ENCODE assay signal across 12 cellular contexts in the genomic region with DNA sequence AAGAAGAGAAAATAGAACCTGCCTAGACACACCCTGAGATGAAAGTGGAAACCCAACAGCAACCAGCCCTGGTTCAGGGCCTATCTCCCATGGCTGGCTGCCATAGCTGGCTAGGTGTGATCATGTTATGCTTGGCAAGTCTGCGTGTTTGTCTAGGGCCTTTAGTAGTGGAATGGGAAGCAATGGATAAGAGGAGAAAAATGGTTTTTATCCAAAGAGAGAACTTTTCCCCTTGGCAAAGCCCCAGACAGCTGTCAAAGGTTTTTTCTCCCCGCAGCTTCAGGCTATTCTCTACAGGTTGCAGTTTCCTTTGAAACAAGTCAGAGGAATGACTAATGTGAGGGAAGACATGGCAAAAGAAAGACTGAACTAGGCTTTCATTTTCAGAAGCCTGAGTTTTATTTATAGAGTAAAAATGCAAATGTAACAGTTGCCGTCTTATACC.
DNase-seq lines count a peak whose midpoint lies in the region; ATAC-seq and TF ChIP-seq lines count a peak whose summit lies in the region.
"Had no signal": no experiment of that assay in that cellular context is flagged by ENCODE, and none has a peak within 500 bp of the region (broad histone marks: within the 10 kb centered on the region; RNA-seq: fewer than 3 reads in every experiment).

No MANE protein-coding gene starts in this region.

- peaks cover 3% of the 10 kb centered on the region for H3K9me3 Mint-ChIP-seq in natural killer cell treated with Interleukin-12 subunit alpha and Interleukin-12 subunit beta and Interleukin-15 and Interleukin-18, amount 100 ng/mL, for 72 hours
- H3K9me3 Mint-ChIP-seq: naive B cell had no signal

- H3K4me3 Mint-ChIP-seq in natural killer cell treated with Interleukin-12 subunit alpha and Interleukin-12 subunit beta and Interleukin-15 and Interleukin-18, amount 100 ng/mL, for 72 hours, result no peak overlapping the region
- H3K4me3 Mint-ChIP-seq: naive B cell had no signal

- H3K9me3 ChIP-seq in uterus, result no peaks in the 10 kb centered on the region
- H3K9me3 ChIP-seq: SJSA1 had no signal

- no peaks in the 10 kb centered on the region for H3K27me3 ChIP-seq in uterus
- H3K27me3 ChIP-seq: SJSA1 had no signal

- intact Hi-C loops in uterus (cut with DNase I; ENCODE audit: low total_unique reads), result no loop called here

- no peak for TF ChIP-seq CTCF in uterus (IDR thresholded peaks at IDR 0.05)

- DNase-seq in Caki2 (ENCODE audit: low read depth) (peak; percentile 63), HPDE6-E6E7 (ENCODE audit: extremely low spot score) (peak; percentile 36), cerebellum (ENCODE audit: low spot score) (no peak), retina (no peak), uterus (no peak)
- DNase-seq in natural killer cell treated with Interleukin-12 subunit alpha and Interleukin-12 subunit beta and Interleukin-15 and Interleukin-18, amount 100 ng/mL, for 72 hours (ENCODE audit: low spot score), result no peak
- DNase-seq: activated gamma-delta T cell, Karpas-422, naive B cell had no signal

- H3K27ac ChIP-seq in uterus, result no peak overlapping the region
- H3K27ac ChIP-seq: SJSA1 had no signal

- no peaks in the 10 kb centered on the region for H3K4me1 Mint-ChIP-seq in natural killer cell treated with Interleukin-12 subunit alpha and Interleukin-12 subunit beta and Interleukin-15 and Interleukin-18, amount 100 ng/mL, for 72 hours (ENCODE audit: low read depth in 2 of 2)
- H3K4me1 Mint-ChIP-seq: naive B cell had no signal

- in situ Hi-C loops in Caki2 (cut with HindIII; ENCODE audit: low pct_unique_long_range_greater_than_20kb, low sequenced_read_pairs), result no loop called here

- H3K27me3 Mint-ChIP-seq in natural killer cell treated with Interleukin-12 subunit alpha and Interleukin-12 subunit beta and Interleukin-15 and Interleukin-18, amount 100 ng/mL, for 72 hours, result no peaks in the 10 kb centered on the region

- H3K27ac Mint-ChIP-seq in natural killer cell treated with Interleukin-12 subunit alpha and Interleukin-12 subunit beta and Interleukin-15 and Interleukin-18, amount 100 ng/mL, for 72 hours, result no peak overlapping the region
- H3K27ac Mint-ChIP-seq: naive B cell had no signal

- H3K36me3 ChIP-seq in uterus, result no peaks in the 10 kb centered on the region
- H3K36me3 ChIP-seq: SJSA1 had no signal

- no peaks in the 10 kb centered on the region for H3K36me3 Mint-ChIP-seq in natural killer cell treated with Interleukin-12 subunit alpha and Interleukin-12 subunit beta and Interleukin-15 and Interleukin-18, amount 100 ng/mL, for 72 hours
- H3K36me3 Mint-ChIP-seq: naive B cell had no signal

- H3K4me1 ChIP-seq in uterus, result no peaks in the 10 kb centered on the region
- H3K4me1 ChIP-seq: SJSA1 had no signal

- no peak for TF ChIP-seq POLR2A in uterus (IDR thresholded peaks at IDR 0.05)

- ATAC-seq in GM21526 (IDR thresholded peaks at IDR 0.05; ENCODE audit: low FRiP score, unreplicated experiment) (peak; percentile 72), esophagus mucosa (peak; percentile 89)
- ATAC-seq in natural killer cell treated with Interleukin-12 subunit alpha and Interleukin-12 subunit beta and Interleukin-15 and Interleukin-18, amount 100 ng/mL, for 72 hours, result no peak

- no peak overlapping the region for H3K4me3 ChIP-seq in uterus
- H3K4me3 ChIP-seq: SJSA1 had no signal

Comparison
In these comparisons a context has a peak if more than half of its experiments do, and no peak if none do; other contexts are left out.
1. DNase-seq: peak in Caki2 (single experiment) and HPDE6-E6E7 (single experiment); none in natural killer cell treated with Interleukin-12 subunit alpha and Interleukin-12 subunit beta and Interleukin-15 and Interleukin-18, amount 100 ng/mL, for 72 hours (single experiment), cerebellum (single experiment), retina (single experiment) and uterus (0 of 2).
2. ATAC-seq: peak in GM21526 (single experiment) and esophagus mucosa (single experiment); none in natural killer cell treated with Interleukin-12 subunit alpha and Interleukin-12 subunit beta and Interleukin-15 and Interleukin-18, amount 100 ng/mL, for 72 hours (0 of 2).